Comparison of ENCODE assay signal across 36 cellular contexts in genomic region chr5:140228364-140228837, GRCh38. TPM values are rescaled to one million over a fixed set of nuclear protein-coding genes. Genes with fewer than 3 reads are reported as not detected.
DNase-seq lines count a peak whose midpoint lies in the region; ATAC-seq and TF ChIP-seq lines count a peak whose summit lies in the region.
"Had no signal": no experiment of that assay in that cellular context is flagged by ENCODE, and none has a peak within 500 bp of the region (broad histone marks: within the 10 kb centered on the region; RNA-seq: fewer than 3 reads in every experiment).

No MANE protein-coding gene starts in this region.

- H3K36me3 ChIP-seq in duodenal mucosa (ENCODE audit: control insufficient read depth in 1 of 2, insufficient read depth in 2 of 2, low read length in 2 of 2) (no peaks in the 10 kb centered on the region), muscle layer of duodenum (ENCODE audit: control insufficient read depth in 1 of 2, insufficient read depth in 2 of 2, low read length in 2 of 2) (no peaks in the 10 kb centered on the region), transverse colon (no peaks in the 10 kb centered on the region), sigmoid colon (no peaks in the 10 kb centered on the region), Caco-2 (ENCODE audit: control insufficient read depth, insufficient read depth, low read length) (peaks cover 3% of the 10 kb centered on the region)
- H3K36me3 ChIP-seq: MG63, prostate gland, thyroid gland had no signal

- peaks cover 7% of the 10 kb centered on the region for H3K9me3 Mint-ChIP-seq in Caco-2 (ENCODE audit: unreplicated experiment)
- H3K9me3 Mint-ChIP-seq: activated T-helper 1 cell treated with anti-CD3 and anti-CD28 coated beads, Interleukin-12 subunit alpha, Interleukin-12 subunit beta, Interleukin-2, Interleukin-4 antibody, amounts not matched to agents 30 ng/mL and 10 ng/mL and 1 ng/mL, durations not matched to agents 14 hours and 24 hours and 36 hours; CD8-positive, alpha-beta memory T cell; central memory CD8-positive, alpha-beta T cell; dendritic cell treated with granulocyte-macrophage colony-stimulating factor and Interleukin-4, amounts not matched to agents 40 ng/mL and 50 ng/mL, for 4 days; naive thymus-derived CD4-positive, alpha-beta T cell; stimulated activated naive CD8-positive, alpha-beta T cell treated with anti-CD3 and anti-CD28 coated beads, Interleukin-15, amount 100 ng/mL, for 72 hours had no signal

- TF ChIP-seq CTCF in transverse colon (IDR thresholded peaks at IDR 0.05) = no peak
- TF ChIP-seq CTCF in sigmoid colon (IDR thresholded peaks at IDR 0.05) = no peak
- TF ChIP-seq CTCF in GM13977 (IDR thresholded peaks at IDR 0.05; ENCODE audit: extremely low read depth, insufficient read depth, missing control alignments) = no peak
- no peak for TF ChIP-seq CTCF in Caco-2 (IDR thresholded peaks at IDR 0.05; ENCODE audit: insufficient read depth in 1 of 2, low read depth in 1 of 2, low read length in 1 of 2, severe bottlenecking in 1 of 2, unreplicated experiment in 1 of 2)

- intact Hi-C loops in left ventricle myocardium superior (cut with micrococcal nuclease) = no loop called here
- intact Hi-C loops in transverse colon (cut with DNase I; ENCODE audit: low total_unique reads) = no loop called here
- intact Hi-C loops in sigmoid colon (cut with DNase I) = no loop called here
- intact Hi-C loops in Caco-2 (cut with micrococcal nuclease; ENCODE audit: unreplicated experiment) = no loop called here

- H3K27me3 Mint-ChIP-seq in Caco-2 (ENCODE audit: insufficient read depth, unreplicated experiment) = no peaks in the 10 kb centered on the region
- H3K27me3 Mint-ChIP-seq: dendritic cell treated with granulocyte-macrophage colony-stimulating factor and Interleukin-4, amounts not matched to agents 40 ng/mL and 50 ng/mL, for 4 days; stimulated activated naive CD8-positive, alpha-beta T cell treated with anti-CD3 and anti-CD28 coated beads, Interleukin-15, amount 100 ng/mL, for 72 hours had no signal

- peak; percentile 79 for ATAC-seq in left ventricle myocardium superior
- ATAC-seq: activated CD4-positive, CD25-positive, alpha-beta regulatory T cell treated with anti-CD3 and anti-CD28 coated beads, Interleukin-2, amount 50 U/mL, for 24 hours; naive thymus-derived CD4-positive, alpha-beta T cell; PC-3; stimulated activated naive CD8-positive, alpha-beta T cell treated with anti-CD3 and anti-CD28 coated beads, Interleukin-15, amount 100 ng/mL, for 72 hours had no signal

- no peaks in the 10 kb centered on the region for H3K27me3 ChIP-seq in duodenal mucosa (ENCODE audit: control insufficient read depth in 1 of 2, insufficient read depth in 2 of 2, low read length in 2 of 2)
- H3K27me3 ChIP-seq in muscle layer of duodenum (ENCODE audit: low read depth, low read length) = no peaks in the 10 kb centered on the region
- H3K27me3 ChIP-seq in transverse colon = no peaks in the 10 kb centered on the region
- H3K27me3 ChIP-seq in sigmoid colon = no peaks in the 10 kb centered on the region
- no peaks in the 10 kb centered on the region for H3K27me3 ChIP-seq in Caco-2 (replicated peaks; ENCODE audit: control insufficient read depth, insufficient read depth, low read length)
- H3K27me3 ChIP-seq: MG63, thyroid gland had no signal

- DNase-seq in left ventricle myocardium superior (peak; percentile 49), transverse colon (peak; percentile 82), sigmoid colon (no peak), NCI-H2171 (lab: John Stamatoyannopoulos, UW) (no peak), GM13977 (ENCODE audit: low spot score) (no peak), Caco-2 (no peak)
- DNase-seq: activated CD4-positive, alpha-beta T cell treated with anti-CD3 and anti-CD28 coated beads, Interleukin-2, amount 50 U/mL, for 4 hours; activated naive CD4-positive, alpha-beta T cell treated with Interleukin-2 at 50 U/mL for 16 hours; CD8-positive, alpha-beta memory T cell; DMS 273 treated with DMSO at 0.1 percent for 48 hours; EL; foreskin melanocyte; H7; hippocampal formation; mesenchymal stem cell; MG63; naive thymus-derived CD4-positive, alpha-beta T cell; NCI-H1105 treated with DMSO at 0.1 percent for 48 hours; NCI-H187 treated with DMSO at 0.1 percent for 48 hours; NCI-H2171 treated with DMSO at 0.1 percent for 48 hours; NCI-H524 treated with DMSO at 0.1 percent for 48 hours; NK-92 treated with Interleukin-12 subunit alpha and Interleukin-12 subunit beta, amount 100 ng/mL, for 24 hours; nucleus accumbens; PC-3; SHP77; stimulated activated CD4-positive, alpha-beta T cell treated with anti-CD3 and anti-CD28 coated beads, Interleukin-2, amount 100 ng/mL, for 24 hours; stimulated activated naive CD8-positive, alpha-beta T cell treated with anti-CD3 and anti-CD28 coated beads, Interleukin-15, amount 100 ng/mL, for 72 hours; thyroid gland had no signal

- in situ Hi-C loops in transverse colon (cut with MboI; ENCODE audit: low pct_ligation_motif_present in 1 of 4, low pct_unique_long_range_greater_than_20kb in 1 of 4, low sequenced_read_pairs in 3 of 4) = loop anchor here in 1 of 4 donors (25.0 kb wide), 1 partner anchor 484 kb away; the partner anchor contains the start of gene ZMAT2
- in situ Hi-C loops in GM13977 (cut with MboI; ENCODE audit: low pct_unique_long_range_greater_than_20kb, low sequenced_read_pairs, unreplicated experiment) = no loop called here

- peaks cover 5% of the 10 kb centered on the region for H3K36me3 Mint-ChIP-seq in Caco-2 (ENCODE audit: insufficient read depth, unreplicated experiment)
- H3K36me3 Mint-ChIP-seq: naive thymus-derived CD4-positive, alpha-beta T cell had no signal

- H3K27ac Mint-ChIP-seq in Caco-2 (ENCODE audit: unreplicated experiment) = no peak overlapping the region
- H3K27ac Mint-ChIP-seq: activated T-helper 1 cell treated with anti-CD3 and anti-CD28 coated beads, Interleukin-12 subunit alpha, Interleukin-12 subunit beta, Interleukin-2, Interleukin-4 antibody, amounts not matched to agents 30 ng/mL and 10 ng/mL and 1 ng/mL, durations not matched to agents 14 hours and 24 hours and 36 hours; dendritic cell treated with granulocyte-macrophage colony-stimulating factor and Interleukin-4, amounts not matched to agents 40 ng/mL and 50 ng/mL, for 4 days; naive thymus-derived CD4-positive, alpha-beta T cell; stimulated activated naive CD8-positive, alpha-beta T cell treated with anti-CD3 and anti-CD28 coated beads, Interleukin-15, amount 100 ng/mL, for 72 hours had no signal

- TF ChIP-seq EP300 in transverse colon (IDR thresholded peaks at IDR 0.05; ENCODE audit: low read depth) (no peak), sigmoid colon (IDR thresholded peaks at IDR 0.05) (no peak)

- H3K4me1 ChIP-seq in duodenal mucosa (ENCODE audit: control insufficient read depth in 1 of 2, insufficient read depth in 2 of 2, low read length in 2 of 2) = peaks cover 23 to 47% of the 10 kb centered on the region in 2 donors
- H3K4me1 ChIP-seq in muscle layer of duodenum (ENCODE audit: control insufficient read depth in 1 of 2, insufficient read depth in 2 of 2, low read length in 2 of 2) = no peaks in the 10 kb centered on the region
- peaks cover 8 to 30% (median 11%) of the 10 kb centered on the region in 4 donors for H3K4me1 ChIP-seq in transverse colon
- H3K4me1 ChIP-seq in sigmoid colon = peaks cover 0 to 3% (median 0%) of the 10 kb centered on the region in 4 donors
- H3K4me1 ChIP-seq in Caco-2 = peaks cover 6% of the 10 kb centered on the region
- H3K4me1 ChIP-seq: prostate gland had no signal

- POLR2A ChIA-PET in Caco-2 (lab: Charles Lee) = interaction anchor here (0.8 kb wide), 1 partner anchor 9 kb away, joined by 3 read pairs; no protein-coding TSS in a partner anchor

- peak overlapping the region; percentile 39 to 67 for H3K9ac ChIP-seq in duodenal mucosa (ENCODE audit: low read depth in 1 of 2, low read length in 2 of 2)
- H3K9ac ChIP-seq: KMS-11 had no signal

- no peak overlapping the region for H3K4me3 Mint-ChIP-seq in Caco-2 (ENCODE audit: unreplicated experiment)
- H3K4me3 Mint-ChIP-seq: activated T-helper 1 cell treated with anti-CD3 and anti-CD28 coated beads, Interleukin-12 subunit alpha, Interleukin-12 subunit beta, Interleukin-2, Interleukin-4 antibody, amounts not matched to agents 30 ng/mL and 10 ng/mL and 1 ng/mL, durations not matched to agents 14 hours and 24 hours and 36 hours; CD8-positive, alpha-beta memory T cell; central memory CD8-positive, alpha-beta T cell; dendritic cell treated with granulocyte-macrophage colony-stimulating factor and Interleukin-4, amounts not matched to agents 40 ng/mL and 50 ng/mL, for 4 days; naive thymus-derived CD4-positive, alpha-beta T cell; stimulated activated naive CD8-positive, alpha-beta T cell treated with anti-CD3 and anti-CD28 coated beads, Interleukin-15, amount 100 ng/mL, for 72 hours had no signal

- peak; percentile 71 for TF ChIP-seq POLR2A in transverse colon (IDR thresholded peaks at IDR 0.05)
- no peak for TF ChIP-seq POLR2A in sigmoid colon (IDR thresholded peaks at IDR 0.05)

- H3K27ac ChIP-seq in duodenal mucosa (ENCODE audit: low read depth, low read length) = peak overlapping the region; percentile 80
- H3K27ac ChIP-seq in muscle layer of duodenum (ENCODE audit: low read length) = peak overlapping the region; percentile 0
- peak overlapping the region; percentile 74 to 82 (median 76) for H3K27ac ChIP-seq in transverse colon
- no peak overlapping the region for H3K27ac ChIP-seq in sigmoid colon
- H3K27ac ChIP-seq: KMS-11, prostate gland, thyroid gland had no signal

- H3K9me3 ChIP-seq in duodenal mucosa (ENCODE audit: control insufficient read depth in 1 of 2, low read length in 2 of 2) (no peaks in the 10 kb centered on the region), muscle layer of duodenum (ENCODE audit: control insufficient read depth in 1 of 2, low read length in 2 of 2) (no peaks in the 10 kb centered on the region), transverse colon (no peaks in the 10 kb centered on the region), sigmoid colon (no peaks in the 10 kb centered on the region), Caco-2 (no peaks in the 10 kb centered on the region)
- H3K9me3 ChIP-seq: MG63, prostate gland, thyroid gland had no signal

- CTCF ChIA-PET in Caco-2 (lab: Charles Lee) = interaction anchor here (0.6 kb wide), 1 partner anchor 79 kb away, joined by 9 read pairs; no protein-coding TSS in a partner anchor

- H3K4me1 Mint-ChIP-seq in Caco-2 (ENCODE audit: low read depth, unreplicated experiment) = peaks cover 23% of the 10 kb centered on the region
- H3K4me1 Mint-ChIP-seq: CD8-positive, alpha-beta memory T cell; central memory CD8-positive, alpha-beta T cell; naive thymus-derived CD4-positive, alpha-beta T cell; stimulated activated naive CD8-positive, alpha-beta T cell treated with anti-CD3 and anti-CD28 coated beads, Interleukin-15, amount 100 ng/mL, for 72 hours had no signal

- peak overlapping the region; percentile 45 to 55 for H3K4me3 ChIP-seq in duodenal mucosa (ENCODE audit: low read depth in 1 of 2, low read length in 2 of 2)
- no peak overlapping the region for H3K4me3 ChIP-seq in muscle layer of duodenum (ENCODE audit: low read depth in 1 of 2, low read length in 2 of 2)
- H3K4me3 ChIP-seq in transverse colon = peak overlapping the region in 1 of 4 donors; percentile 5
- H3K4me3 ChIP-seq in sigmoid colon = no peak overlapping the region
- no peak overlapping the region for H3K4me3 ChIP-seq in Caco-2 (ENCODE audit: low read depth, low read length)
- H3K4me3 ChIP-seq: MG63, prostate gland, thyroid gland had no signal

- WGBS in transverse colon (ENCODE audit: low coverage in 1 of 2), 2 donors = 53 to 62% methylated on average over 3 to 7 of the region's 7 CpGs
- 28 to 68% methylated on average over 7 of the region's 7 CpGs for WGBS in sigmoid colon, 2 donors

- BruUV-seq in Caco-2 (replicated peaks; lab: Mats Ljungman, UMichigan) = no TSS peak

RNA-seq across cellular contexts. Expression of gene CYSTM1, which starts 53.4 kb away (rescaled TPM):
- total RNA-seq in left ventricle myocardium superior (58.2 TPM), transverse colon (100 to 1,000 TPM in 2 of 4 donors, 10 to 100 TPM in 2; 32.8 to 264 (median 107) TPM), sigmoid colon (10 to 100 TPM; 23.8 to 51.7 (median 36.2) TPM), Caco-2 (2022) (93.5 and 102 TPM in 2 replicates)
- polyA plus RNA-seq in sigmoid colon = 100 to 1,000 TPM; 207 to 597 (median 398) TPM

Comparison
In these comparisons a context has a peak if more than half of its experiments do, and no peak if none do; other contexts are left out.
1. H3K27ac ChIP-seq: peak in duodenal mucosa (single experiment), muscle layer of duodenum (single experiment) and transverse colon (4 of 4); none in sigmoid colon (0 of 4).
2. H3K4me3 ChIP-seq: peak in duodenal mucosa (2 of 2); none in muscle layer of duodenum (0 of 2), sigmoid colon (0 of 4) and Caco-2 (single experiment).
3. DNase-seq: peak in left ventricle myocardium superior (single experiment) and transverse colon (single experiment); none in sigmoid colon (single experiment), NCI-H2171 (single experiment), GM13977 (single experiment) and Caco-2 (0 of 2).